ENCODE assay signal across 9 cellular contexts in genomic region chr11:14974021-14974698, GRCh38. TPM values are rescaled to one million over a fixed set of nuclear protein-coding genes. Genes with fewer than 3 reads are reported as not detected.
DNase-seq lines count a peak whose midpoint lies in the region; ATAC-seq and TF ChIP-seq lines count a peak whose summit lies in the region.
"Had no signal": no experiment of that assay in that cellular context is flagged by ENCODE, and none has a peak within 500 bp of the region (broad histone marks: within the 10 kb centered on the region; RNA-seq: fewer than 3 reads in every experiment).

No MANE protein-coding gene starts in this region.

- no peaks in the 10 kb centered on the region for H3K9me3 Mint-ChIP-seq in activated naive CD4-positive, alpha-beta T cell treated with anti-CD3 and anti-CD28 coated beads for 36 hours

- H3K9me3 ChIP-seq in right lobe of liver (no peaks in the 10 kb centered on the region), tibial nerve (no peaks in the 10 kb centered on the region)

- peak in 3 of 4 donors; percentile 10 to 30 (median 11) for ATAC-seq in right lobe of liver
- ATAC-seq in GM18861 (IDR thresholded peaks at IDR 0.05; ENCODE audit: unreplicated experiment): no peak
- no peak for ATAC-seq in HG02642 (IDR thresholded peaks at IDR 0.05; ENCODE audit: poor library complexity, unreplicated experiment)

- H3K27me3 Mint-ChIP-seq in activated naive CD4-positive, alpha-beta T cell treated with anti-CD3 and anti-CD28 coated beads for 36 hours (ENCODE audit: low read depth): peaks cover 66% of the 10 kb centered on the region

- H3K4me3 Mint-ChIP-seq in activated naive CD4-positive, alpha-beta T cell treated with anti-CD3 and anti-CD28 coated beads for 36 hours: peak overlapping the region; percentile 69

- TF ChIP-seq EP300 in tibial nerve (IDR thresholded peaks at IDR 0.05): no peak

- TF ChIP-seq POLR2A in right lobe of liver (IDR thresholded peaks at IDR 0.05) (no peak), tibial nerve (IDR thresholded peaks at IDR 0.05) (no peak)

- peak overlapping the region; percentile 23 for H3K4me3 ChIP-seq in astrocyte of the cerebellum (ENCODE audit: low read depth, low read length)
- peak overlapping the region in 2 of 3 donors; percentile 22 to 32 for H3K4me3 ChIP-seq in right lobe of liver
- H3K4me3 ChIP-seq in tibial nerve: peak overlapping the region in 3 of 4 donors; percentile 11 to 30 (median 23)

- no peaks in the 10 kb centered on the region for H3K36me3 Mint-ChIP-seq in activated naive CD4-positive, alpha-beta T cell treated with anti-CD3 and anti-CD28 coated beads for 36 hours (ENCODE audit: low read depth)

- no peak overlapping the region for H3K27ac ChIP-seq in right lobe of liver
- no peak overlapping the region for H3K27ac ChIP-seq in tibial nerve

- WGBS in right lobe of liver (ENCODE audit: insufficient coverage, low coverage, low lambda C conversion rate, missing lambda C conversion rate): 9% methylated on average over 18 of the region's 40 CpGs
- 2 to 4% methylated on average over 34 to 35 of the region's 40 CpGs for WGBS in tibial nerve, 2 donors

- no peak overlapping the region for H3K27ac Mint-ChIP-seq in activated naive CD4-positive, alpha-beta T cell treated with anti-CD3 and anti-CD28 coated beads for 36 hours

- CTCF ChIA-PET in activated naive CD4-positive, alpha-beta T cell treated with anti-CD3 and anti-CD28 coated beads for 36 hours (lab: Charles Lee): interaction anchor here (0.5 to 4.9 kb wide), 26 partner anchors 8 to 1848 kb away, joined by 3 to 89 read pairs (median 3); partner anchors contain the start of gene CALCB

- H3K27me3 ChIP-seq in right lobe of liver (peaks cover 4 to 29% of the 10 kb centered on the region in 2 donors), tibial nerve (peaks cover 0 to 79% of the 10 kb centered on the region in 2 donors)

- H3K36me3 ChIP-seq in right lobe of liver (no peaks in the 10 kb centered on the region), tibial nerve (no peaks in the 10 kb centered on the region)

- H3K4me1 ChIP-seq in right lobe of liver: peaks cover 0 to 33% (median 16%) of the 10 kb centered on the region in 4 donors
- H3K4me1 ChIP-seq in tibial nerve: peaks cover 0 to 40% (median 12%) of the 10 kb centered on the region in 4 donors

- peak; percentile 16 for DNase-seq in activated naive CD4-positive, alpha-beta T cell treated with anti-CD3 and anti-CD28 coated beads for 36 hours
- DNase-seq in activated naive CD4-positive, alpha-beta T cell treated with Interleukin-2 at 50 U/mL for 16 hours: no peak
- DNase-seq in astrocyte of the cerebellum (ENCODE audit: low read depth): no peak
- no peak for DNase-seq in right lobe of liver
- no peak for DNase-seq in tibial nerve (ENCODE audit: low spot score in 2 of 2)
- no peak for DNase-seq in kidney glomerular epithelial cell (lab: John Stamatoyannopoulos, UW)

- intact Hi-C loops in activated naive CD4-positive, alpha-beta T cell treated with anti-CD3 and anti-CD28 coated beads for 36 hours (cut with micrococcal nuclease): loop anchor here (1.0 to 10.0 kb wide), 7 partner anchors 32 to 1631 kb away; partner anchors contain the start of gene PSMA1
- intact Hi-C loops in right lobe of liver (cut with DNase I): loop anchor here in 1 of 2 donors (10.0 kb wide), 1 partner anchor 101 kb away; the partner anchor contains the start of gene CALCB

- TF ChIP-seq CTCF in astrocyte of the cerebellum (IDR thresholded peaks at IDR 0.05; ENCODE audit: low read depth, low read length, missing control alignments) (no peak), right lobe of liver (IDR thresholded peaks at IDR 0.05) (no peak), tibial nerve (IDR thresholded peaks at IDR 0.05) (no peak)

- in situ Hi-C loops in astrocyte of the cerebellum (cut with HindIII; ENCODE audit: low sequenced_read_pairs): no loop called here

- peaks cover 33% of the 10 kb centered on the region for H3K4me1 Mint-ChIP-seq in activated naive CD4-positive, alpha-beta T cell treated with anti-CD3 and anti-CD28 coated beads for 36 hours (ENCODE audit: low read depth)

RNA-seq across cellular contexts. Expression of gene CALCA, which starts 2.0 kb away (rescaled TPM):
- total RNA-seq in activated naive CD4-positive, alpha-beta T cell treated with anti-CD3 and anti-CD28 coated beads for 36 hours: not detected
- total RNA-seq in right lobe of liver: 1 to 10 TPM in 3 of 6 experiments, under 1 TPM in 2, not detected in 1; 0.68 to 8.6 (median 2.1) TPM
- total RNA-seq in tibial nerve: not detected
- total RNA-seq: glomerular endothelial cell had no signal

Comparison
In these comparisons a context has a peak if more than half of its experiments do, and no peak if none do; other contexts are left out.
1. ATAC-seq: peak in right lobe of liver (3 of 4); none in GM18861 (single experiment) and HG02642 (single experiment).
2. Peak in every context shown above with its lines, with median percentiles within 50 percentile points of each other: H3K4me3 ChIP-seq.